8 cellular contexts compared by ENCODE assay signal in the genomic region with DNA sequence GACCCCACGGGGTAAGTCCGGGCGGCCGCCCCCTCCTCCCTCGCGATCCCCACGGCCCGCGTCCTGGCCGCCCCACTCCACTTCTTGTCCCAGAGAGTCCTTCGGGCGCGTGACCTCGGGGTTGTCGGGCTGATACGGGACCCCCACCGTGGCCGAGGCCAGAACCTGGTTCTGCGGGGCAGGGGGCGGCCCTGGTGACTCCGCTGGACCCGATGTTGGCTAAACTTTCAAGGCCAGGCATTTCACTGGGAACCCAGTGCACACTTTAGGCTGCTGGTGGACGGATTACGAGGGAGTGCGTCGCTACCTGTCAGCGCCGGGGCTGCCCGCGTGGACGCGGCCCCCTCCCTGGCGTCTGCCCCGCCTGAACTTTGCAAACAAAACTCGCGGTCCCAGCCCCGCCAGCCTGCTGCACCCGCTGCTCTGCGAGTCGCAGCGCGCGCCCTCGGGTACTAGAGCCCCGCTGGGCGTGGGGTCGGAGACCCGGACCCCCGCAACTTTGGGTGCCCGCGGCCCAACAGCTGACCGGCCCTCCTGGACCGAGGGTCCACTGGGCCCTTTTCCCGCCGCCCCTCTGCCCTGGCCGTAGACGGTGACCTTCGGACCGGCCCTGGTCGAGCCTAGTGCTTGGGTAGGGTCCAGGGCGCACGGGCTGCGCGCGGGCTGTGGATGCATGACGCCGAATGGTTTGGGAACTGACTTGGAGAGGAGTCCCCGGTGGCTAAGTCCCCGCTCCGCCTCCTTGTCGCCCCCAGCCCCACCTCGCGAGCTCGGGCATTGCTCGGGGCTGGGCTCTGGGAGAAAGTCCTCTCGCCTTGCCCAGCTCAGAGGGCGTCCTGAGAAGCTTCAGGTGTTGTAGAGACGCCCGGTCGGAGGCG. TPM values are rescaled to one million over a fixed set of nuclear protein-coding genes. Genes with fewer than 3 reads are reported as not detected.
DNase-seq lines count a peak whose midpoint lies in the region; ATAC-seq and TF ChIP-seq lines count a peak whose summit lies in the region.

No MANE protein-coding gene starts in this region.

- no peaks in the 10 kb centered on the region for H3K9me3 ChIP-seq in A673 (ENCODE audit: low read depth, low read length, poor library complexity, severe bottlenecking)
- no peaks in the 10 kb centered on the region for H3K9me3 ChIP-seq in PC-9 (ENCODE audit: insufficient read depth, low read depth)
- H3K9me3 ChIP-seq in mammary epithelial cell (replicated peaks; ENCODE audit: insufficient read depth, low read length): no peaks in the 10 kb centered on the region

- POLR2A ChIA-PET in A673 (lab: Charles Lee; ENCODE audit: low non-redundant PET) (interaction anchor here (0.7 kb wide), 1 partner anchor 381 kb away, joined by 3 read pairs; no protein-coding TSS in a partner anchor), PC-9 (lab: Charles Lee; ENCODE audit: unreplicated experiment) (no interaction called here)

- DNase-seq in A673 (ENCODE audit: low spot score) (no peak), PC-9 (peak in 1 of 2 experiments; percentile 14), mammary epithelial cell (no peak), left kidney (ENCODE audit: low read depth, low spot score) (peak; percentile 45), NOMO-1 (lab: John Stamatoyannopoulos, UW; ENCODE audit: unreplicated experiment in 2 of 2) (no peak), DMS 273 (lab: John Stamatoyannopoulos, UW; ENCODE audit: unreplicated experiment) (no peak)
- DNase-seq in stimulated activated CD8-positive, alpha-beta memory T cell treated with anti-CD3 and anti-CD28 coated beads, Interleukin-12 subunit alpha, Interleukin-12 subunit beta, amount 100 ng/mL, for 4 hours (ENCODE audit: low read depth): peak; percentile 43

- peak; percentile 16 for ATAC-seq in GM21515 (IDR thresholded peaks at IDR 0.05; ENCODE audit: unreplicated experiment)

- H3K27me3 ChIP-seq in A673 (replicated peaks; ENCODE audit: insufficient read depth, low read depth, low read length, poor library complexity) (no peaks in the 10 kb centered on the region), PC-9 (ENCODE audit: insufficient read depth, low read depth) (no peaks in the 10 kb centered on the region), mammary epithelial cell (ENCODE audit: insufficient read depth, low read length) (no peaks in the 10 kb centered on the region)

- no peaks in the 10 kb centered on the region for H3K9me2 ChIP-seq in PC-9 (ENCODE audit: insufficient read depth)

- H4K20me1 ChIP-seq in PC-9 (ENCODE audit: insufficient read depth) (no peaks in the 10 kb centered on the region), mammary epithelial cell (ENCODE audit: insufficient read depth, low read length) (no peaks in the 10 kb centered on the region)

- CTCF ChIA-PET in A673 (lab: Charles Lee) (no interaction called here), PC-9 (lab: Charles Lee) (no interaction called here), mammary epithelial cell (lab: Charles Lee; ENCODE audit: low non-redundant PET) (no interaction called here)

- intact Hi-C loops in A673 (cut with micrococcal nuclease; ENCODE audit: unreplicated experiment) (no loop called here), PC-9 (cut with micrococcal nuclease; ENCODE audit: unreplicated experiment) (no loop called here), mammary epithelial cell (cut with micrococcal nuclease) (loop anchor here (1.0 to 10.0 kb wide), 4 partner anchors 26 to 119 kb away; no protein-coding TSS in a partner anchor)

- no peak overlapping the region for H3K27ac ChIP-seq in A673 (ENCODE audit: low read depth, low read length, poor library complexity, severe bottlenecking)
- peak overlapping the region; percentile 86 for H3K27ac ChIP-seq in PC-9
- peak overlapping the region; percentile 18 for H3K27ac ChIP-seq in mammary epithelial cell (ENCODE audit: insufficient read depth, low read depth, low read length)

- peak overlapping the region; percentile 87 for H2AFZ ChIP-seq in PC-9
- H2AFZ ChIP-seq in mammary epithelial cell (ENCODE audit: low read depth, low read length): peak overlapping the region; percentile 86

- peak overlapping the region; percentile 55 for H3K9ac ChIP-seq in mammary epithelial cell (ENCODE audit: insufficient read depth, low read length)

- BruUV-seq in A673 (replicated peaks; lab: Mats Ljungman, UMichigan): no TSS peak
- no TSS peak for BruUV-seq in PC-9 (replicated peaks; lab: Mats Ljungman, UMichigan)
- no TSS peak for BruUV-seq in mammary epithelial cell (replicated peaks; lab: Mats Ljungman, UMichigan)

- peak overlapping the region; percentile 97 for H3K4me2 ChIP-seq in PC-9
- peak overlapping the region; percentile 90 for H3K4me2 ChIP-seq in mammary epithelial cell (ENCODE audit: insufficient read depth, low read depth, low read length)

- dilution Hi-C loops in mammary epithelial cell (cut with HindIII; ENCODE audit: low sequenced_read_pairs): no loop called here

- peaks cover 24% of the 10 kb centered on the region for H3F3A ChIP-seq in PC-9 (ENCODE audit: insufficient read depth, low read depth)

- H3K4me1 ChIP-seq in A673 (ENCODE audit: insufficient read depth, low read length, poor library complexity, severe bottlenecking) (no peaks in the 10 kb centered on the region), PC-9 (replicated peaks; ENCODE audit: insufficient read depth) (peaks cover 41% of the 10 kb centered on the region), mammary epithelial cell (ENCODE audit: insufficient read depth, low read length) (peaks cover 18% of the 10 kb centered on the region)

- no peaks in the 10 kb centered on the region for H3K36me3 ChIP-seq in A673 (ENCODE audit: insufficient read depth, low read length, poor library complexity, severe bottlenecking)
- H3K36me3 ChIP-seq in PC-9 (ENCODE audit: low read depth): no peaks in the 10 kb centered on the region
- no peaks in the 10 kb centered on the region for H3K36me3 ChIP-seq in mammary epithelial cell (ENCODE audit: insufficient read depth, low read length)

- H3K4me3 ChIP-seq in A673 (ENCODE audit: low read depth, low read length, poor library complexity, severe bottlenecking): peak overlapping the region; percentile 52
- peak overlapping the region; percentile 99 for H3K4me3 ChIP-seq in PC-9
- H3K4me3 ChIP-seq in mammary epithelial cell (replicated peaks in 1 of 3; ENCODE audit: insufficient read depth in 1 of 3, low read depth in 2 of 3, low read length in 3 of 3): peak overlapping the region; percentile 42 to 56 (median 44)

- in situ Hi-C loops in mammary epithelial cell (cut with MboI; ENCODE audit: low sequenced_read_pairs in 2 of 2): no loop called here

- 29% methylated on average over 33 of the region's 81 CpGs for WGBS in mammary epithelial cell (ENCODE audit: low coverage, missing lambda C conversion rate)

- TF ChIP-seq CTCF in A673 (conservative IDR thresholded peaks at IDR 0.05; ENCODE audit: low read depth, low read length): no peak
- TF ChIP-seq CTCF in PC-9 (conservative IDR thresholded peaks at IDR 0.05): no peak
- TF ChIP-seq CTCF in mammary epithelial cell (conservative IDR thresholded peaks at IDR 0.05 in 1 of 2, IDR thresholded peaks at IDR 0.05 in 1 of 2; ENCODE audit: extremely low read depth in 1 of 2, insufficient read depth in 1 of 2, low read depth in 1 of 2, low read length in 2 of 2): no peak

- peaks cover 66% of the 10 kb centered on the region for H3K79me2 ChIP-seq in PC-9 (ENCODE audit: low read depth)
- H3K79me2 ChIP-seq in mammary epithelial cell (ENCODE audit: insufficient read depth, low read length): peaks cover 2% of the 10 kb centered on the region

RNA-seq across cellular contexts. Expression of a gene that starts 0.6 kb away (rescaled TPM):
- total RNA-seq in A673 (2021) (2.4 and 2.5 TPM in 2 replicates), PC-9 (2021) (13.4 and 14.8 TPM in 2 replicates), mammary epithelial cell (10 to 100 TPM in 1 of 2 donors, 1 to 10 TPM in 1; 3.5 to 14.5 TPM)
- polyA plus RNA-seq in mammary epithelial cell: 2.4 TPM
- polyA minus RNA-seq in mammary epithelial cell: 7.4 TPM

Comparison
In these comparisons a context has a peak if more than half of its experiments do, and no peak if none do; other contexts are left out.
1. DNase-seq: peak in left kidney (single experiment) and stimulated activated CD8-positive, alpha-beta memory T cell treated with anti-CD3 and anti-CD28 coated beads, Interleukin-12 subunit alpha, Interleukin-12 subunit beta, amount 100 ng/mL, for 4 hours (single experiment); none in A673 (single experiment), mammary epithelial cell (single experiment), NOMO-1 (0 of 2) and DMS 273 (single experiment).
2. H3K4me3 ChIP-seq: peak in every context shown above with its lines; median percentile 99 in PC-9; 52 in A673; 44 in mammary epithelial cell.